ENCODE assay signal across 8 cellular contexts in genomic region chr1:30684881-30685795, GRCh38. TPM values are rescaled to one million over a fixed set of nuclear protein-coding genes. Genes with fewer than 3 reads are reported as not detected.
DNase-seq lines count a peak whose midpoint lies in the region; ATAC-seq, FAIRE-seq and TF ChIP-seq lines count a peak whose summit lies in the region.

No MANE protein-coding gene starts in this region.

- TF ChIP-seq CTCF in PC-9 (conservative IDR thresholded peaks at IDR 0.05) (peak; percentile 42; the same call in 1 of the 2 replicates), endothelial cell of umbilical vein (IDR thresholded peaks at IDR 0.05; ENCODE audit: extremely low read depth in 1 of 2, insufficient read depth in 1 of 2, low read depth in 1 of 2, low read length in 2 of 2) (no peak), parathyroid adenoma (IDR thresholded peaks at IDR 0.05) (no peak)

- H3K4me2 ChIP-seq in PC-9 = peak overlapping the region; percentile 85
- no peak overlapping the region for H3K4me2 ChIP-seq in endothelial cell of umbilical vein (ENCODE audit: insufficient read depth, low read length)
- peak overlapping the region; percentile 71 for H3K4me2 ChIP-seq in parathyroid adenoma (ENCODE audit: low read length)

- H3K79me2 ChIP-seq in PC-9 (ENCODE audit: low read depth) (no peaks in the 10 kb centered on the region), endothelial cell of umbilical vein (ENCODE audit: control insufficient read depth, insufficient read depth, low read length) (no peaks in the 10 kb centered on the region), parathyroid adenoma (no peaks in the 10 kb centered on the region)

- no peak for ATAC-seq in GM18520 (IDR thresholded peaks at IDR 0.05; ENCODE audit: unreplicated experiment)

- dilution Hi-C loops in endothelial cell of umbilical vein (cut with MboI; ENCODE audit: extremely low pct_ligation_motif_present, low sequenced_read_pairs) = no loop called here

- peak overlapping the region; percentile 86 for H2AFZ ChIP-seq in PC-9
- H2AFZ ChIP-seq in endothelial cell of umbilical vein (ENCODE audit: low read depth, low read length) = no peak overlapping the region
- peak overlapping the region; percentile 83 for H2AFZ ChIP-seq in parathyroid adenoma

- DNase-seq in PC-9 (peak; percentile 77 to 96), endothelial cell of umbilical vein (ENCODE audit: low read depth, low spot score) (no peak), NCI-H446 (lab: John Stamatoyannopoulos, UW) (no peak), urothelium cell line (ENCODE audit: low spot score) (no peak), cerebellar nuclear complex (lab: John Stamatoyannopoulos, UW) (no peak)

- H3K4me1 ChIP-seq in HUES48 (ENCODE audit: control insufficient read depth, insufficient read depth, low read length) = peaks cover 16% of the 10 kb centered on the region
- H3K4me1 ChIP-seq in PC-9 (replicated peaks; ENCODE audit: insufficient read depth) = peaks cover 15% of the 10 kb centered on the region
- no peaks in the 10 kb centered on the region for H3K4me1 ChIP-seq in endothelial cell of umbilical vein (ENCODE audit: control insufficient read depth, extremely low read depth, insufficient read depth, low read length)
- no peaks in the 10 kb centered on the region for H3K4me1 ChIP-seq in parathyroid adenoma

- H3K9me3 ChIP-seq in HUES48 (ENCODE audit: control insufficient read depth, insufficient read depth, low read length) (0 out of 2 replicates have a peak, but pooled peaks cover 1% of the 10 kb centered on the region), PC-9 (ENCODE audit: insufficient read depth, low read depth) (no peaks in the 10 kb centered on the region), endothelial cell of umbilical vein (replicated peaks; ENCODE audit: control insufficient read depth, insufficient read depth, low read length) (no peaks in the 10 kb centered on the region), parathyroid adenoma (ENCODE audit: control insufficient read depth, low read length) (no peaks in the 10 kb centered on the region)

- H3K27me3 ChIP-seq in HUES48 (ENCODE audit: control insufficient read depth, insufficient read depth, low read length) (peaks cover 10% of the 10 kb centered on the region), PC-9 (ENCODE audit: insufficient read depth, low read depth) (no peaks in the 10 kb centered on the region), endothelial cell of umbilical vein (ENCODE audit: control insufficient read depth in 2 of 2, insufficient read depth in 2 of 2, low read length in 2 of 2) (peaks cover 26 to 27% of the 10 kb centered on the region in 2 experiments), parathyroid adenoma (ENCODE audit: control insufficient read depth, insufficient read depth, low read length) (no peaks in the 10 kb centered on the region)

- CTCF ChIA-PET in PC-9 (lab: Charles Lee) (interaction anchor here (0.8 to 1.4 kb wide), 4 partner anchors 16 to 305 kb away, joined by 3 to 8 read pairs (median 4); no protein-coding TSS in a partner anchor), endothelial cell of umbilical vein (lab: Charles Lee) (interaction anchor here (0.6 to 2.4 kb wide), 2 partner anchors 9 to 1535 kb away, joined by 3 to 11 read pairs; no protein-coding TSS in a partner anchor)

- intact Hi-C loops in PC-9 (cut with micrococcal nuclease; ENCODE audit: unreplicated experiment) = loop anchor here (1.0 to 2.0 kb wide), 2 partner anchors 36 to 67 kb away; no protein-coding TSS in a partner anchor
- intact Hi-C loops in endothelial cell of umbilical vein (cut with micrococcal nuclease) = no loop called here

- no peaks in the 10 kb centered on the region for H3F3A ChIP-seq in PC-9 (ENCODE audit: insufficient read depth, low read depth)

- POLR2A ChIA-PET in PC-9 (lab: Charles Lee; ENCODE audit: unreplicated experiment) = interaction anchor here (0.7 kb wide), 1 partner anchor 82 kb away, joined by 9 read pairs; no protein-coding TSS in a partner anchor
- POLR2A ChIA-PET in endothelial cell of umbilical vein (lab: Charles Lee) = no interaction called here

- peak overlapping the region; percentile 66 for H3K4me3 ChIP-seq in HUES48 (ENCODE audit: low read depth, low read length)
- peak overlapping the region; percentile 51; the same call in 1 of the 2 replicates for H3K4me3 ChIP-seq in PC-9
- H3K4me3 ChIP-seq in endothelial cell of umbilical vein (replicated peaks in 1 of 3; ENCODE audit: insufficient read depth in 1 of 3, low read depth in 1 of 3, low read length in 3 of 3) = no peak overlapping the region
- peak overlapping the region; percentile 42 for H3K4me3 ChIP-seq in parathyroid adenoma (ENCODE audit: low read depth, low read length)

- H3K27ac ChIP-seq in HUES48 (ENCODE audit: low read depth, low read length) (peak overlapping the region; percentile 64), PC-9 (no peak overlapping the region), endothelial cell of umbilical vein (ENCODE audit: insufficient read depth, low read depth, low read length) (no peak overlapping the region), parathyroid adenoma (no peak overlapping the region)

- BruUV-seq in PC-9 (replicated peaks; lab: Mats Ljungman, UMichigan) = no TSS peak
- no TSS peak for BruUV-seq in endothelial cell of umbilical vein (replicated peaks; lab: Mats Ljungman, UMichigan)

- H3K36me3 ChIP-seq in HUES48 (ENCODE audit: control insufficient read depth, insufficient read depth, low read length) = no peaks in the 10 kb centered on the region
- no peaks in the 10 kb centered on the region for H3K36me3 ChIP-seq in PC-9 (ENCODE audit: low read depth)
- H3K36me3 ChIP-seq in endothelial cell of umbilical vein (ENCODE audit: control insufficient read depth in 2 of 2, extremely low read depth in 1 of 2, insufficient read depth in 2 of 2, low read length in 2 of 2) = no peaks in the 10 kb centered on the region
- H3K36me3 ChIP-seq in parathyroid adenoma (ENCODE audit: control insufficient read depth, insufficient read depth, low read length) = no peaks in the 10 kb centered on the region

- no peaks in the 10 kb centered on the region for H3K9me2 ChIP-seq in PC-9 (ENCODE audit: insufficient read depth)

- FAIRE-seq in endothelial cell of umbilical vein (lab: Jason Lieb, UNC) (no peak), urothelium cell line (lab: Jason Lieb, UNC) (no peak)

- H3K9me1 ChIP-seq in endothelial cell of umbilical vein (replicated peaks; ENCODE audit: control insufficient read depth, extremely low read depth, insufficient read depth, low read length) = no peaks in the 10 kb centered on the region

- no peak overlapping the region for H3K9ac ChIP-seq in HUES48 (ENCODE audit: low read depth, low read length)
- H3K9ac ChIP-seq in endothelial cell of umbilical vein (replicated peaks; ENCODE audit: extremely low read depth, insufficient read depth, low read length) = no peak overlapping the region
- H3K9ac ChIP-seq in parathyroid adenoma = no peak overlapping the region

- no peak for TF ChIP-seq POLR2A in endothelial cell of umbilical vein (IDR thresholded peaks at IDR 0.05; ENCODE audit: low read depth, low read length)

- H4K20me1 ChIP-seq in PC-9 (ENCODE audit: insufficient read depth) = no peaks in the 10 kb centered on the region
- no peaks in the 10 kb centered on the region for H4K20me1 ChIP-seq in endothelial cell of umbilical vein (replicated peaks; ENCODE audit: control insufficient read depth, extremely low read depth, insufficient read depth, low read length)

TF ChIP-seq in endothelial cell of umbilical vein, 7 proteins besides CTCF, POLR2A, EP300 and RAD21:
- peak; percentile 54 for TF ChIP-seq EZH2 (IDR thresholded peaks at IDR 0.05; ENCODE audit: borderline replicate concordance, low read depth, low read length, severe bottlenecking)
- TF ChIP-seq JUN (IDR thresholded peaks at IDR 0.05; ENCODE audit: borderline replicate concordance, insufficient read depth, insufficient read length, low read depth) = no peak

RNA-seq across cellular contexts. Expression of gene MATN1, which starts 38.2 kb away (rescaled TPM):
- total RNA-seq in PC-9 (2021) (0.37 and 0.50 TPM in 2 replicates), endothelial cell of umbilical vein (0.29 TPM in 1 of 2 replicates, not detected in the other)
- 0.13 and 0.36 TPM in 2 replicates for polyA plus RNA-seq in endothelial cell of umbilical vein
- 0.03 and 0.04 TPM in 2 replicates for polyA plus RNA-seq in endothelial cell of umbilical vein (2011; cell fraction: cytosol; rRNA removed)
- polyA plus RNA-seq in endothelial cell of umbilical vein (2011; cell fraction: nucleus; rRNA removed) = 0.41 and 0.69 TPM in 2 replicates
- 0.16 TPM in 1 of 2 replicates, not detected in the other for polyA plus RNA-seq in endothelial cell of umbilical vein (2012)
- polyA minus RNA-seq in endothelial cell of umbilical vein = 0.19 and 0.51 TPM in 2 replicates
- not detected for polyA minus RNA-seq in endothelial cell of umbilical vein (2011; cell fraction: cytosol; rRNA and poly(A)+ RNA removed)
- polyA minus RNA-seq in endothelial cell of umbilical vein (2011; cell fraction: nucleus; rRNA and poly(A)+ RNA removed) = not detected in 2 replicates

Comparison
In these comparisons a context has a peak if more than half of its experiments do, and no peak if none do; other contexts are left out.
1. H3K4me3 ChIP-seq: peak in HUES48 (single experiment), PC-9 (single experiment) and parathyroid adenoma (single experiment); none in endothelial cell of umbilical vein (0 of 3).
2. DNase-seq: peak in PC-9 (2 of 2); none in endothelial cell of umbilical vein (single experiment), NCI-H446 (0 of 2), urothelium cell line (single experiment) and cerebellar nuclear complex (0 of 2).